Comparison of ENCODE assay signal across 1 cellular context in genomic region chr1:2411801-2412394, GRCh38.
A peak's percentile ranks its signal among the peaks of the same experiment; 100 is the strongest.
TF ChIP-seq lines count a peak whose summit lies in the region.

No MANE protein-coding gene starts in this region.

TF ChIP-seq in HepG2, 621 proteins besides CTCF, POLR2A, EP300 and RAD21 (continues in another document):
- TF ChIP-seq, protein P1, sequence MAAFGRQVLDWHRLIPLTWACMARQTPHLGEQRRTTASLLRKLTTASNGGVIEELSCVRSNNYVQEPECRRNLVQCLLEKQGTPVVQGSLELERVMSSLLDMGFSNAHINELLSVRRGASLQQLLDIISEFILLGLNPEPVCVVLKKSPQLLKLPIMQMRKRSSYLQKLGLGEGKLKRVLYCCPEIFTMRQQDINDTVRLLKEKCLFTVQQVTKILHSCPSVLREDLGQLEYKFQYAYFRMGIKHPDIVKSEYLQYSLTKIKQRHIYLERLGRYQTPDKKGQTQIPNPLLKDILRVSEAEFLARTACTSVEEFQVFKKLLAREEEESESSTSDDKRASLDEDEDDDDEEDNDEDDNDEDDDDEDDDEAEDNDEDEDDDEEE (CRISPR knock-in tag; IDR thresholded peaks at IDR 0.05): 0 out of 2 replicates have a peak, but pooled peaks have one; percentile 66
- TF ChIP-seq, protein P2, sequence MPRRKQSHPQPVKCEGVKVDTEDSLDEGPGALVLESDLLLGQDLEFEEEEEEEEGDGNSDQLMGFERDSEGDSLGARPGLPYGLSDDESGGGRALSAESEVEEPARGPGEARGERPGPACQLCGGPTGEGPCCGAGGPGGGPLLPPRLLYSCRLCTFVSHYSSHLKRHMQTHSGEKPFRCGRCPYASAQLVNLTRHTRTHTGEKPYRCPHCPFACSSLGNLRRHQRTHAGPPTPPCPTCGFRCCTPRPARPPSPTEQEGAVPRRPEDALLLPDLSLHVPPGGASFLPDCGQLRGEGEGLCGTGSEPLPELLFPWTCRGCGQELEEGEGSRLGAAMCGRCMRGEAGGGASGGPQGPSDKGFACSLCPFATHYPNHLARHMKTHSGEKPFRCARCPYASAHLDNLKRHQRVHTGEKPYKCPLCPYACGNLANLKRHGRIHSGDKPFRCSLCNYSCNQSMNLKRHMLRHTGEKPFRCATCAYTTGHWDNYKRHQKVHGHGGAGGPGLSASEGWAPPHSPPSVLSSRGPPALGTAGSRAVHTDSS (CRISPR knock-in tag; conservative IDR thresholded peaks at IDR 0.05): 0 out of 2 replicates have a peak, but pooled peaks have one; percentile 42
- TF ChIP-seq AGO2 (optimal IDR thresholded peaks at IDR 0.05; ENCODE audit: low read depth, low read length): peak; percentile 86
- 0 out of 2 replicates have a peak, but pooled peaks have one; percentile 45 for TF ChIP-seq CERS6 (CRISPR knock-in tag; IDR thresholded peaks at IDR 0.05)
- peak; percentile 28; the same call in 1 of the 2 replicates for TF ChIP-seq DNMT1 (CRISPR knock-in tag; IDR thresholded peaks at IDR 0.05)
- TF ChIP-seq PHF8 (CRISPR knock-in tag; IDR thresholded peaks at IDR 0.05): 0 out of 2 replicates have a peak, but pooled peaks have one; percentile 40
- TF ChIP-seq MEIS1 (CRISPR knock-in tag; IDR thresholded peaks at IDR 0.05; ENCODE audit: borderline replicate concordance): no peak
- TF ChIP-seq ZZZ3 (CRISPR knock-in tag; IDR thresholded peaks at IDR 0.05; ENCODE audit: borderline replicate concordance): 0 out of 2 replicates have a peak, but pooled peaks have one; percentile 40
- TF ChIP-seq ZNF235 (CRISPR knock-in tag; IDR thresholded peaks at IDR 0.05; ENCODE audit: borderline replicate concordance): peak; percentile 28; the same call in 1 of the 2 replicates
- no peak for TF ChIP-seq CEBPB (IDR thresholded peaks at IDR 0.05; ENCODE audit: borderline replicate concordance, low read depth, low read length)
- TF ChIP-seq AGO1 (IDR thresholded peaks at IDR 0.05; ENCODE audit: low read depth, low read length, poor library complexity, severe bottlenecking): peak; percentile 54
- TF ChIP-seq MXD1 (CRISPR knock-in tag; IDR thresholded peaks at IDR 0.05): peak; percentile 46; the same call in 1 of the 2 replicates
- peak; percentile 3; the same call in 1 of the 2 replicates for TF ChIP-seq ZNF446 (CRISPR knock-in tag; IDR thresholded peaks at IDR 0.05)
- TF ChIP-seq, protein P3, sequence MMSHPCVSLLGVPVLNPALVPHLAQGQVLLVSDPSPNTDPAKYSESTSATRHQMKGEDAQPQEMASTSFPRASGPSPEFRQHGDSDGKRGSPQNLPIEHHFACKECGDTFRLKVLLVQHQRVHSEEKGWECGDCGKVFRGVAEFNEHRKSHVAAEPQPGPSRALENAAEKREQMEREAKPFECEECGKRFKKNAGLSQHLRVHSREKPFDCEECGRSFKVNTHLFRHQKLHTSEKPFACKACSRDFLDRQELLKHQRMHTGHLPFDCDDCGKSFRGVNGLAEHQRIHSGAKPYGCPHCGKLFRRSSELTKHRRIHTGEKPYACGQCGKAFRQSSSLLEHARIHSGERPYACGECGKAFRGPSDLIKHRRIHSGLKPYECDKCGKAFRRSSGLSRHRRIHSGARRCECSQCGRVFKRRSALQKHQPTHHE (CRISPR knock-in tag; IDR thresholded peaks at IDR 0.05; ENCODE audit: borderline replicate concordance): 0 out of 2 replicates have a peak, but pooled peaks have one; percentile 34
- no peak for TF ChIP-seq ONECUT2 (CRISPR knock-in tag; IDR thresholded peaks at IDR 0.05)
- peak; percentile 63 for TF ChIP-seq ZNF333 (CRISPR knock-in tag; IDR thresholded peaks at IDR 0.05; ENCODE audit: borderline replicate concordance)
- TF ChIP-seq CREB1 (IDR thresholded peaks at IDR 0.05): no peak
- TF ChIP-seq CREB1 (CRISPR knock-in tag; IDR thresholded peaks at IDR 0.05): peak; percentile 32
- TF ChIP-seq ZNF264 (CRISPR knock-in tag; IDR thresholded peaks at IDR 0.05): no peak
- TF ChIP-seq CC2D1A (CRISPR knock-in tag; IDR thresholded peaks at IDR 0.05): no peak
- TF ChIP-seq, protein P4, sequence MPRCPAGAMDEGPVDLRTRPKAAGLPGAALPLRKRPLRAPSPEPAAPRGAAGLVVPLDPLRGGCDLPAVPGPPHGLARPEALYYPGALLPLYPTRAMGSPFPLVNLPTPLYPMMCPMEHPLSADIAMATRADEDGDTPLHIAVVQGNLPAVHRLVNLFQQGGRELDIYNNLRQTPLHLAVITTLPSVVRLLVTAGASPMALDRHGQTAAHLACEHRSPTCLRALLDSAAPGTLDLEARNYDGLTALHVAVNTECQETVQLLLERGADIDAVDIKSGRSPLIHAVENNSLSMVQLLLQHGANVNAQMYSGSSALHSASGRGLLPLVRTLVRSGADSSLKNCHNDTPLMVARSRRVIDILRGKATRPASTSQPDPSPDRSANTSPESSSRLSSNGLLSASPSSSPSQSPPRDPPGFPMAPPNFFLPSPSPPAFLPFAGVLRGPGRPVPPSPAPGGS (CRISPR knock-in tag; IDR thresholded peaks at IDR 0.05): 0 out of 2 replicates have a peak, but pooled peaks have one; percentile 20
- no peak for TF ChIP-seq ZNF780A (CRISPR knock-in tag; IDR thresholded peaks at IDR 0.05)
- TF ChIP-seq, protein P5, sequence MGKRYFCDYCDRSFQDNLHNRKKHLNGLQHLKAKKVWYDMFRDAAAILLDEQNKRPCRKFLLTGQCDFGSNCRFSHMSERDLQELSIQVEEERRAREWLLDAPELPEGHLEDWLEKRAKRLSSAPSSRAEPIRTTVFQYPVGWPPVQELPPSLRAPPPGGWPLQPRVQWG (CRISPR knock-in tag; IDR thresholded peaks at IDR 0.05; ENCODE audit: borderline replicate concordance, low read depth): no peak
- 0 out of 2 replicates have a peak, but pooled peaks have one; percentile 34 for TF ChIP-seq ZNF616 (CRISPR knock-in tag; IDR thresholded peaks at IDR 0.05; ENCODE audit: low read depth)
- TF ChIP-seq, protein P6, sequence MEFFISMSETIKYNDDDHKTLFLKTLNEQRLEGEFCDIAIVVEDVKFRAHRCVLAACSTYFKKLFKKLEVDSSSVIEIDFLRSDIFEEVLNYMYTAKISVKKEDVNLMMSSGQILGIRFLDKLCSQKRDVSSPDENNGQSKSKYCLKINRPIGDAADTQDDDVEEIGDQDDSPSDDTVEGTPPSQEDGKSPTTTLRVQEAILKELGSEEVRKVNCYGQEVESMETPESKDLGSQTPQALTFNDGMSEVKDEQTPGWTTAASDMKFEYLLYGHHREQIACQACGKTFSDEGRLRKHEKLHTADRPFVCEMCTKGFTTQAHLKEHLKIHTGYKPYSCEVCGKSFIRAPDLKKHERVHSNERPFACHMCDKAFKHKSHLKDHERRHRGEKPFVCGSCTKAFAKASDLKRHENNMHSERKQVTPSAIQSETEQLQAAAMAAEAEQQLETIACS (CRISPR knock-in tag; IDR thresholded peaks at IDR 0.05): no peak
- TF ChIP-seq NR2F6 (IDR thresholded peaks at IDR 0.05): no peak
- no peak for TF ChIP-seq NR2F6 (CRISPR knock-in tag; IDR thresholded peaks at IDR 0.05)
- TF ChIP-seq ZC3H13 (CRISPR knock-in tag; IDR thresholded peaks at IDR 0.05): peak; percentile 35; the same call in 1 of the 2 replicates
- no peak for TF ChIP-seq BORCS8-MEF2B (CRISPR knock-in tag; IDR thresholded peaks at IDR 0.05)
- 0 out of 2 replicates have a peak, but pooled peaks have one; percentile 71 for TF ChIP-seq CAMTA2 (CRISPR knock-in tag; IDR thresholded peaks at IDR 0.05; ENCODE audit: borderline replicate concordance)
- TF ChIP-seq, protein P7, sequence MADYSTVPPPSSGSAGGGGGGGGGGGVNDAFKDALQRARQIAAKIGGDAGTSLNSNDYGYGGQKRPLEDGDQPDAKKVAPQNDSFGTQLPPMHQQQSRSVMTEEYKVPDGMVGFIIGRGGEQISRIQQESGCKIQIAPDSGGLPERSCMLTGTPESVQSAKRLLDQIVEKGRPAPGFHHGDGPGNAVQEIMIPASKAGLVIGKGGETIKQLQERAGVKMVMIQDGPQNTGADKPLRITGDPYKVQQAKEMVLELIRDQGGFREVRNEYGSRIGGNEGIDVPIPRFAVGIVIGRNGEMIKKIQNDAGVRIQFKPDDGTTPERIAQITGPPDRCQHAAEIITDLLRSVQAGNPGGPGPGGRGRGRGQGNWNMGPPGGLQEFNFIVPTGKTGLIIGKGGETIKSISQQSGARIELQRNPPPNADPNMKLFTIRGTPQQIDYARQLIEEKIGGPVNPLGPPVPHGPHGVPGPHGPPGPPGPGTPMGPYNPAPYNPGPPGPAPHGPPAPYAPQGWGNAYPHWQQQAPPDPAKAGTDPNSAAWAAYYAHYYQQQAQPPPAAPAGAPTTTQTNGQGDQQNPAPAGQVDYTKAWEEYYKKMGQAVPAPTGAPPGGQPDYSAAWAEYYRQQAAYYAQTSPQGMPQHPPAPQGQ (CRISPR knock-in tag; IDR thresholded peaks at IDR 0.05; ENCODE audit: borderline replicate concordance): no peak
- TF ChIP-seq SMAD1 (CRISPR knock-in tag; IDR thresholded peaks at IDR 0.05; ENCODE audit: borderline replicate concordance, low read depth): 0 out of 2 replicates have a peak, but pooled peaks have one; percentile 22
- TF ChIP-seq HIVEP1 (CRISPR knock-in tag; IDR thresholded peaks at IDR 0.05): peak; percentile 34; the same call in 1 of the 2 replicates
- TF ChIP-seq TAF15 (IDR thresholded peaks at IDR 0.05; ENCODE audit: low read depth, low read length, poor library complexity, severe bottlenecking): peak; percentile 25
- TF ChIP-seq KDM2A (CRISPR knock-in tag; IDR thresholded peaks at IDR 0.05; ENCODE audit: borderline replicate concordance, low read depth): peak; percentile 11; the same call in 1 of the 2 replicates
- TF ChIP-seq, protein P8, sequence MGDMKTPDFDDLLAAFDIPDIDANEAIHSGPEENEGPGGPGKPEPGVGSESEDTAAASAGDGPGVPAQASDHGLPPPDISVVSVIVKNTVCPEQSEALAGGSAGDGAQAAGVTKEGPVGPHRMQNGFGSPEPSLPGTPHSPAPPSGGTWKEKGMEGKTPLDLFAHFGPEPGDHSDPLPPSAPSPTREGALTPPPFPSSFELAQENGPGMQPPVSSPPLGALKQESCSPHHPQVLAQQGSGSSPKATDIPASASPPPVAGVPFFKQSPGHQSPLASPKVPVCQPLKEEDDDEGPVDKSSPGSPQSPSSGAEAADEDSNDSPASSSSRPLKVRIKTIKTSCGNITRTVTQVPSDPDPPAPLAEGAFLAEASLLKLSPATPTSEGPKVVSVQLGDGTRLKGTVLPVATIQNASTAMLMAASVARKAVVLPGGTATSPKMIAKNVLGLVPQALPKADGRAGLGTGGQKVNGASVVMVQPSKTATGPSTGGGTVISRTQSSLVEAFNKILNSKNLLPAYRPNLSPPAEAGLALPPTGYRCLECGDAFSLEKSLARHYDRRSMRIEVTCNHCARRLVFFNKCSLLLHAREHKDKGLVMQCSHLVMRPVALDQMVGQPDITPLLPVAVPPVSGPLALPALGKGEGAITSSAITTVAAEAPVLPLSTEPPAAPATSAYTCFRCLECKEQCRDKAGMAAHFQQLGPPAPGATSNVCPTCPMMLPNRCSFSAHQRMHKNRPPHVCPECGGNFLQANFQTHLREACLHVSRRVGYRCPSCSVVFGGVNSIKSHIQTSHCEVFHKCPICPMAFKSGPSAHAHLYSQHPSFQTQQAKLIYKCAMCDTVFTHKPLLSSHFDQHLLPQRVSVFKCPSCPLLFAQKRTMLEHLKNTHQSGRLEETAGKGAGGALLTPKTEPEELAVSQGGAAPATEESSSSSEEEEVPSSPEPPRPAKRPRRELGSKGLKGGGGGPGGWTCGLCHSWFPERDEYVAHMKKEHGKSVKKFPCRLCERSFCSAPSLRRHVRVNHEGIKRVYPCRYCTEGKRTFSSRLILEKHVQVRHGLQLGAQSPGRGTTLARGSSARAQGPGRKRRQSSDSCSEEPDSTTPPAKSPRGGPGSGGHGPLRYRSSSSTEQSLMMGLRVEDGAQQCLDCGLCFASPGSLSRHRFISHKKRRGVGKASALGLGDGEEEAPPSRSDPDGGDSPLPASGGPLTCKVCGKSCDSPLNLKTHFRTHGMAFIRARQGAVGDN (CRISPR knock-in tag; IDR thresholded peaks at IDR 0.05): 0 out of 2 replicates have a peak, but pooled peaks have one; percentile 1
- TF ChIP-seq, protein P9, sequence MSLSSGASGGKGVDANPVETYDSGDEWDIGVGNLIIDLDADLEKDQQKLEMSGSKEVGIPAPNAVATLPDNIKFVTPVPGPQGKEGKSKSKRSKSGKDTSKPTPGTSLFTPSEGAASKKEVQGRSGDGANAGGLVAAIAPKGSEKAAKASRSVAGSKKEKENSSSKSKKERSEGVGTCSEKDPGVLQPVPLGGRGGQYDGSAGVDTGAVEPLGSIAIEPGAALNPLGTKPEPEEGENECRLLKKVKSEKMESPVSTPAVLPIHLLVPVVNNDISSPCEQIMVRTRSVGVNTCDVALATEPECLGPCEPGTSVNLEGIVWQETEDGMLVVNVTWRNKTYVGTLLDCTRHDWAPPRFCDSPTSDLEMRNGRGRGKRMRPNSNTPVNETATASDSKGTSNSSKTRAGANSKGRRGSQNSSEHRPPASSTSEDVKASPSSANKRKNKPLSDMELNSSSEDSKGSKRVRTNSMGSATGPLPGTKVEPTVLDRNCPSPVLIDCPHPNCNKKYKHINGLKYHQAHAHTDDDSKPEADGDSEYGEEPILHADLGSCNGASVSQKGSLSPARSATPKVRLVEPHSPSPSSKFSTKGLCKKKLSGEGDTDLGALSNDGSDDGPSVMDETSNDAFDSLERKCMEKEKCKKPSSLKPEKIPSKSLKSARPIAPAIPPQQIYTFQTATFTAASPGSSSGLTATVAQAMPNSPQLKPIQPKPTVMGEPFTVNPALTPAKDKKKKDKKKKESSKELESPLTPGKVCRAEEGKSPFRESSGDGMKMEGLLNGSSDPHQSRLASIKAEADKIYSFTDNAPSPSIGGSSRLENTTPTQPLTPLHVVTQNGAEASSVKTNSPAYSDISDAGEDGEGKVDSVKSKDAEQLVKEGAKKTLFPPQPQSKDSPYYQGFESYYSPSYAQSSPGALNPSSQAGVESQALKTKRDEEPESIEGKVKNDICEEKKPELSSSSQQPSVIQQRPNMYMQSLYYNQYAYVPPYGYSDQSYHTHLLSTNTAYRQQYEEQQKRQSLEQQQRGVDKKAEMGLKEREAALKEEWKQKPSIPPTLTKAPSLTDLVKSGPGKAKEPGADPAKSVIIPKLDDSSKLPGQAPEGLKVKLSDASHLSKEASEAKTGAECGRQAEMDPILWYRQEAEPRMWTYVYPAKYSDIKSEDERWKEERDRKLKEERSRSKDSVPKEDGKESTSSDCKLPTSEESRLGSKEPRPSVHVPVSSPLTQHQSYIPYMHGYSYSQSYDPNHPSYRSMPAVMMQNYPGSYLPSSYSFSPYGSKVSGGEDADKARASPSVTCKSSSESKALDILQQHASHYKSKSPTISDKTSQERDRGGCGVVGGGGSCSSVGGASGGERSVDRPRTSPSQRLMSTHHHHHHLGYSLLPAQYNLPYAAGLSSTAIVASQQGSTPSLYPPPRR (CRISPR knock-in tag; IDR thresholded peaks at IDR 0.05; ENCODE audit: borderline replicate concordance): no peak
